8 cellular contexts compared by ENCODE assay signal in the genomic region with DNA sequence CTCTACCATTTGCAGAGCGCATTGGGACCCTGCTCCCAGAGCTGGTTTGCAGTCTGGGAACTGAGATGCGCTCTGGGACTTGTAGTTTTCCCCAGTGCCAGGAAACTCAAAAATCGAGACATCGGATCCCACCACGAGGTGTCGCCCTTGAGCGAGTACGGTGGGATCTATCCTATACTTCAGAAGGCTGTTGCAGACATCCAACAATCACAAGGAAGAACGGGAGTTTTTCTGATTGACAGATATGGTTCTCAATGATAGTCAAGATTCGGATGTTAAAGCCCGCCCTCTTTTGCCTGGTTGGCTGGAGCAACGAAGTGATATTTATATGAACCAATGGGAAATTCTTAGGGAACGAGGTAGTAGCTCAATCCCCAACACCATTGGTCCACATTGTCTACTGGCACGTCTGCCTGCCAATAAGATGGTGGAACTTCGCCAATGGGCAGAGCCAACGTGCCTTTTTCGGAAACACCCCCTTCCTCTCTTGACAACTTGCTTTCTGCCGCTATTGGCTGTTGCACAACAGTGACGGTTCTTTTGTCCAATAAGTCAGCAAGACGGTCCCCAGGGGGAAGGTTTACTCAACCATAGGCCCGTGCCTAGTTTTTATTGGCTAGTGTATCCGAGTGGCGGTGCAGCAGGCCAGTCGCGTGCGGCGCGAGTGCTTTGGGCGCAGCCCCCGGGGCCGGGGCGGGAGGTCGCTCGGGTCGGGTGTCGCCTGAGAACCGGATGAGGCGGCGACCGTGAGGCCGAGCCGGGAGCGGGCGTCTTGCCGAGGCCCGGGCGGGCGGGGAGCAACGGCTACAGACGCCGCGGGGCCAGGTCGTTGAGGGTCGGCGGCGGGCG. TPM values are rescaled to one million over a fixed set of nuclear protein-coding genes. Genes with fewer than 3 reads are reported as not detected.
DNase-seq lines count a peak whose midpoint lies in the region; ATAC-seq and TF ChIP-seq lines count a peak whose summit lies in the region.

A gene (plus strand): TSS at position 724 of the 849 bp plus-strand sequence. CDS start 164 bp downstream, outside the sequence.

- H3K36me3 Mint-ChIP-seq in activated CD4-positive, alpha-beta T cell treated with anti-CD3 and anti-CD28 coated beads for 36 hours (ENCODE audit: low read depth): peaks cover 11% of the 10 kb centered on the region

- TF ChIP-seq POLR2A in GM19099 (IDR thresholded peaks at IDR 0.05; ENCODE audit: extremely low read depth, insufficient read length, low read depth): peak; percentile 89

- intact Hi-C loops in activated CD4-positive, alpha-beta T cell treated with anti-CD3 and anti-CD28 coated beads for 36 hours (cut with DNase I, micrococcal nuclease): loop anchor here (1.0 to 5.0 kb wide), 23 partner anchors 14 to 658 kb away; a partner anchor contains a TSS

- CTCF ChIA-PET in activated CD4-positive, alpha-beta T cell treated with anti-CD3 and anti-CD28 coated beads for 36 hours (lab: Charles Lee): interaction anchor here (0.5 to 4.2 kb wide), 42 partner anchors 11 to 315 kb away, joined by 3 to 48 read pairs (median 4); a partner anchor contains a TSS

- POLR2A ChIA-PET in activated CD4-positive, alpha-beta T cell treated with anti-CD3 and anti-CD28 coated beads for 36 hours (lab: Charles Lee): interaction anchor here (0.6 to 3.4 kb wide), 11 partner anchors 13 to 157 kb away, joined by 3 to 21 read pairs (median 4); a partner anchor contains a TSS

- peak; percentile 100 for DNase-seq in Ammon's horn (ENCODE audit: low spot score)
- peak; percentile 100 for DNase-seq in NCI-H510A treated with DMSO at 0.1 percent for 48 hours (lab: John Stamatoyannopoulos, UW)
- DNase-seq in activated CD4-positive, alpha-beta T cell treated with anti-CD3 and anti-CD28 coated beads for 36 hours: peak; percentile 98
- peak; percentile 100 for DNase-seq in kidney glomerular epithelial cell (lab: John Stamatoyannopoulos, UW)
- peak; percentile 92 to 96 (median 94) for DNase-seq in stimulated activated CD4-positive, alpha-beta T cell treated with anti-CD3 and anti-CD28 coated beads, Interleukin-1b, Interleukin-23, amount 100 ng/mL, for 24 hours (ENCODE audit: low read depth in 4 of 4, low spot score in 1 of 4)

- H3K4me1 Mint-ChIP-seq in activated CD4-positive, alpha-beta T cell treated with anti-CD3 and anti-CD28 coated beads for 36 hours: peaks cover 45% of the 10 kb centered on the region

- peak within 1 kb of the TSS; percentile 81 for H3K27ac ChIP-seq in cingulate gyrus (ENCODE audit: low read depth, low read length)

- peak within 1 kb of the TSS; percentile 97 for H3K4me3 Mint-ChIP-seq in activated CD4-positive, alpha-beta T cell treated with anti-CD3 and anti-CD28 coated beads for 36 hours

- H3K27ac Mint-ChIP-seq in activated CD4-positive, alpha-beta T cell treated with anti-CD3 and anti-CD28 coated beads for 36 hours: peak within 1 kb of the TSS; percentile 89

- ATAC-seq in HG03439 (IDR thresholded peaks at IDR 0.05; ENCODE audit: unreplicated experiment): peak; percentile 87
- peak; percentile 92 for ATAC-seq in activated CD4-positive, alpha-beta T cell treated with anti-CD3 and anti-CD28 coated beads for 36 hours

- no peaks in the 10 kb centered on the region for H3K9me3 Mint-ChIP-seq in activated CD4-positive, alpha-beta T cell treated with anti-CD3 and anti-CD28 coated beads for 36 hours (ENCODE audit: low read depth)

- no peaks in the 10 kb centered on the region for H3K27me3 Mint-ChIP-seq in activated CD4-positive, alpha-beta T cell treated with anti-CD3 and anti-CD28 coated beads for 36 hours

RNA-seq across cellular contexts. Expression of the gene that starts here (rescaled TPM):
- 100 to 1,000 TPM; 167 to 185 TPM for total RNA-seq in activated CD4-positive, alpha-beta T cell treated with anti-CD3 and anti-CD28 coated beads for 36 hours

Comparison
In these comparisons a context has a peak if more than half of its experiments do, and no peak if none do; other contexts are left out.
1. Peak in every context shown above with its lines: DNase-seq, ATAC-seq and H3K27ac ChIP-seq.